In the genomic region with DNA sequence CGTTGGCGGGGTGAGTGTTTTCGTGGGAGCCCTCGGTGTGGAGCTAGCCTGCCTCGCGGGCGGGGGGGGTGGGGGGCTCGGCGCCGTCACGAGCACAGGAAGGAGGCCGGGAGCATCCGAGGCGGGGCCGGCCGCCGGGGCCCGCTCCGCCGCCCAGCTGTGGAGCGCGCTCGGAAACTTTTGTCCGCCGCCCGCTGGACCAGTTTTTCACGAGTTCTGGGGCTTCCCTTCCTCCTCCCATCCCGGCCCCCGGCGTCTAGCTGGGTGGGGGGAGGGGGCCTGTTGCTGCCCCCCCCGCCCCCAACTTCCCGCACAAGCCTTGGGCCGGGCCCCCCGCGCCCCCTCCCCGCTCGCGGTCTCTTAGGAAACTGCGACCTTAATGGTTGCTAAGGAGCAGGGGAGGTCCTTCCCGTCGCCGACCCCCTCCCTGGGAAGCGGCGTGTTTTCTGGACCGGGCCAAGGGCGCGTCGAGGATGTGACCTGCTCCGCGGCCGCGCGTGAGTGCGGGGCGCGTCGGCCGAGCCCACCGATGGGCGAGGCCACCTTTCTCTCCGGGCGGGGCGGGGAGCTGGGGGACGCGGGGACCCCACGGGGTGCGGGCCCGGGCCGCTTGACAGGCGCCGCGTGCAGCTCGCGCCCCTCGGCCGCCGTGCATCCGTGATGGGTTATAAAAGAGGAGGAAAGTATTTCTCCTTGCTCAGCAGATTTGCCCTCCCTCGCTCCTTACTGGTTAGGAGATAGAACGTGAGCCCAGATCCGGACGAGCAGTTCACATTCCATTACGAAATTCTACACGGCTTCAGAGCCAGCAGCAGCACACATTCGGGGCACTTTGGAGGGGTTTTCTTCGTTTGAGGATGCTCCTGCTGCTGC, we compare ENCODE assay signal across 1 cellular context.
TF ChIP-seq lines count a peak whose summit lies in the region.

No MANE protein-coding gene starts in this region.

TF ChIP-seq in HepG2, 621 proteins besides CTCF, POLR2A, EP300 and RAD21 (continued from another document and continues in another):
- TF ChIP-seq, protein P1, sequence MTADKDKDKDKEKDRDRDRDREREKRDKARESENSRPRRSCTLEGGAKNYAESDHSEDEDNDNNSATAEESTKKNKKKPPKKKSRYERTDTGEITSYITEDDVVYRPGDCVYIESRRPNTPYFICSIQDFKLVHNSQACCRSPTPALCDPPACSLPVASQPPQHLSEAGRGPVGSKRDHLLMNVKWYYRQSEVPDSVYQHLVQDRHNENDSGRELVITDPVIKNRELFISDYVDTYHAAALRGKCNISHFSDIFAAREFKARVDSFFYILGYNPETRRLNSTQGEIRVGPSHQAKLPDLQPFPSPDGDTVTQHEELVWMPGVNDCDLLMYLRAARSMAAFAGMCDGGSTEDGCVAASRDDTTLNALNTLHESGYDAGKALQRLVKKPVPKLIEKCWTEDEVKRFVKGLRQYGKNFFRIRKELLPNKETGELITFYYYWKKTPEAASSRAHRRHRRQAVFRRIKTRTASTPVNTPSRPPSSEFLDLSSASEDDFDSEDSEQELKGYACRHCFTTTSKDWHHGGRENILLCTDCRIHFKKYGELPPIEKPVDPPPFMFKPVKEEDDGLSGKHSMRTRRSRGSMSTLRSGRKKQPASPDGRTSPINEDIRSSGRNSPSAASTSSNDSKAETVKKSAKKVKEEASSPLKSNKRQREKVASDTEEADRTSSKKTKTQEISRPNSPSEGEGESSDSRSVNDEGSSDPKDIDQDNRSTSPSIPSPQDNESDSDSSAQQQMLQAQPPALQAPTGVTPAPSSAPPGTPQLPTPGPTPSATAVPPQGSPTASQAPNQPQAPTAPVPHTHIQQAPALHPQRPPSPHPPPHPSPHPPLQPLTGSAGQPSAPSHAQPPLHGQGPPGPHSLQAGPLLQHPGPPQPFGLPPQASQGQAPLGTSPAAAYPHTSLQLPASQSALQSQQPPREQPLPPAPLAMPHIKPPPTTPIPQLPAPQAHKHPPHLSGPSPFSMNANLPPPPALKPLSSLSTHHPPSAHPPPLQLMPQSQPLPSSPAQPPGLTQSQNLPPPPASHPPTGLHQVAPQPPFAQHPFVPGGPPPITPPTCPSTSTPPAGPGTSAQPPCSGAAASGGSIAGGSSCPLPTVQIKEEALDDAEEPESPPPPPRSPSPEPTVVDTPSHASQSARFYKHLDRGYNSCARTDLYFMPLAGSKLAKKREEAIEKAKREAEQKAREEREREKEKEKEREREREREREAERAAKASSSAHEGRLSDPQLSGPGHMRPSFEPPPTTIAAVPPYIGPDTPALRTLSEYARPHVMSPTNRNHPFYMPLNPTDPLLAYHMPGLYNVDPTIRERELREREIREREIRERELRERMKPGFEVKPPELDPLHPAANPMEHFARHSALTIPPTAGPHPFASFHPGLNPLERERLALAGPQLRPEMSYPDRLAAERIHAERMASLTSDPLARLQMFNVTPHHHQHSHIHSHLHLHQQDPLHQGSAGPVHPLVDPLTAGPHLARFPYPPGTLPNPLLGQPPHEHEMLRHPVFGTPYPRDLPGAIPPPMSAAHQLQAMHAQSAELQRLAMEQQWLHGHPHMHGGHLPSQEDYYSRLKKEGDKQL (CRISPR knock-in tag; IDR thresholded peaks at IDR 0.05; ENCODE audit: low read depth): no peak
- 0 out of 2 replicates have a peak, but pooled peaks have one; percentile 24 for TF ChIP-seq CBX5 (CRISPR knock-in tag; IDR thresholded peaks at IDR 0.05; ENCODE audit: borderline replicate concordance)
- peak; percentile 38; the same call in 1 of the 2 replicates for TF ChIP-seq ERF (CRISPR knock-in tag; IDR thresholded peaks at IDR 0.05)
- TF ChIP-seq AHR (CRISPR knock-in tag; IDR thresholded peaks at IDR 0.05): no peak
- TF ChIP-seq, protein P2, sequence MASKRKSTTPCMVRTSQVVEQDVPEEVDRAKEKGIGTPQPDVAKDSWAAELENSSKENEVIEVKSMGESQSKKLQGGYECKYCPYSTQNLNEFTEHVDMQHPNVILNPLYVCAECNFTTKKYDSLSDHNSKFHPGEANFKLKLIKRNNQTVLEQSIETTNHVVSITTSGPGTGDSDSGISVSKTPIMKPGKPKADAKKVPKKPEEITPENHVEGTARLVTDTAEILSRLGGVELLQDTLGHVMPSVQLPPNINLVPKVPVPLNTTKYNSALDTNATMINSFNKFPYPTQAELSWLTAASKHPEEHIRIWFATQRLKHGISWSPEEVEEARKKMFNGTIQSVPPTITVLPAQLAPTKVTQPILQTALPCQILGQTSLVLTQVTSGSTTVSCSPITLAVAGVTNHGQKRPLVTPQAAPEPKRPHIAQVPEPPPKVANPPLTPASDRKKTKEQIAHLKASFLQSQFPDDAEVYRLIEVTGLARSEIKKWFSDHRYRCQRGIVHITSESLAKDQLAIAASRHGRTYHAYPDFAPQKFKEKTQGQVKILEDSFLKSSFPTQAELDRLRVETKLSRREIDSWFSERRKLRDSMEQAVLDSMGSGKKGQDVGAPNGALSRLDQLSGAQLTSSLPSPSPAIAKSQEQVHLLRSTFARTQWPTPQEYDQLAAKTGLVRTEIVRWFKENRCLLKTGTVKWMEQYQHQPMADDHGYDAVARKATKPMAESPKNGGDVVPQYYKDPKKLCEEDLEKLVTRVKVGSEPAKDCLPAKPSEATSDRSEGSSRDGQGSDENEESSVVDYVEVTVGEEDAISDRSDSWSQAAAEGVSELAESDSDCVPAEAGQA (IDR thresholded peaks at IDR 0.05; ENCODE audit: low read depth): no peak
- TF ChIP-seq, protein P2 (CRISPR knock-in tag; IDR thresholded peaks at IDR 0.05; ENCODE audit: borderline replicate concordance): no peak
- TF ChIP-seq TCF12 (IDR thresholded peaks at IDR 0.05): no peak
- no peak for TF ChIP-seq TCF12 (CRISPR knock-in tag; IDR thresholded peaks at IDR 0.05)
- TF ChIP-seq ZNF556 (CRISPR knock-in tag; IDR thresholded peaks at IDR 0.05; ENCODE audit: borderline replicate concordance): 0 out of 2 replicates have a peak, but pooled peaks have one; percentile 27
- no peak for TF ChIP-seq ZNF772 (CRISPR knock-in tag; IDR thresholded peaks at IDR 0.05)
- TF ChIP-seq ZKSCAN8 (CRISPR knock-in tag; IDR thresholded peaks at IDR 0.05; ENCODE audit: borderline replicate concordance): no peak
- no peak for TF ChIP-seq ZMAT3 (CRISPR knock-in tag; conservative IDR thresholded peaks at IDR 0.05)
- TF ChIP-seq RBFOX2 (IDR thresholded peaks at IDR 0.05; ENCODE audit: low read depth, low read length): no peak; the same call in 1 of the 2 replicates
- TF ChIP-seq MED1 (CRISPR knock-in tag; IDR thresholded peaks at IDR 0.05): peak; percentile 63
- TF ChIP-seq, protein P3, sequence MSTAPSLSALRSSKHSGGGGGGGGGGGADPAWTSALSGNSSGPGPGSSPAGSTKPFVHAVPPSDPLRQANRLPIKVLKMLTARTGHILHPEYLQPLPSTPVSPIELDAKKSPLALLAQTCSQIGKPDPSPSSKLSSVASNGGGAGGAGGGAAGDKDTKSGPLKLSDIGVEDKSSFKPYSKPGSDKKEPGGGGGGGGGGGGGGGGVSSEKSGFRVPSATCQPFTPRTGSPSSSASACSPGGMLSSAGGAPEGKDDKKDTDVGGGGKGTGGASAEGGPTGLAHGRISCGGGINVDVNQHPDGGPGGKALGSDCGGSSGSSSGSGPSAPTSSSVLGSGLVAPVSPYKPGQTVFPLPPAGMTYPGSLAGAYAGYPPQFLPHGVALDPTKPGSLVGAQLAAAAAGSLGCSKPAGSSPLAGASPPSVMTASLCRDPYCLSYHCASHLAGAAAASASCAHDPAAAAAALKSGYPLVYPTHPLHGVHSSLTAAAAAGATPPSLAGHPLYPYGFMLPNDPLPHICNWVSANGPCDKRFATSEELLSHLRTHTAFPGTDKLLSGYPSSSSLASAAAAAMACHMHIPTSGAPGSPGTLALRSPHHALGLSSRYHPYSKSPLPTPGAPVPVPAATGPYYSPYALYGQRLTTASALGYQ (CRISPR knock-in tag; IDR thresholded peaks at IDR 0.05): peak; percentile 49; the same call in 1 of the 2 replicates
- no peak for TF ChIP-seq RARA (CRISPR knock-in tag; IDR thresholded peaks at IDR 0.05)
- no peak for TF ChIP-seq ZFP36L2 (CRISPR knock-in tag; IDR thresholded peaks at IDR 0.05)
- TF ChIP-seq PAX8 (CRISPR knock-in tag; IDR thresholded peaks at IDR 0.05; ENCODE audit: borderline replicate concordance): no peak
- TF ChIP-seq TBX2 (CRISPR knock-in tag; IDR thresholded peaks at IDR 0.05; ENCODE audit: borderline replicate concordance): peak; percentile 39; the same call in 1 of the 2 replicates
- TF ChIP-seq KLF6 (CRISPR knock-in tag; IDR thresholded peaks at IDR 0.05): 0 out of 2 replicates have a peak, but pooled peaks have one; percentile 39
- TF ChIP-seq GLI4 (CRISPR knock-in tag; IDR thresholded peaks at IDR 0.05; ENCODE audit: borderline replicate concordance): no peak
- TF ChIP-seq, protein P4, sequence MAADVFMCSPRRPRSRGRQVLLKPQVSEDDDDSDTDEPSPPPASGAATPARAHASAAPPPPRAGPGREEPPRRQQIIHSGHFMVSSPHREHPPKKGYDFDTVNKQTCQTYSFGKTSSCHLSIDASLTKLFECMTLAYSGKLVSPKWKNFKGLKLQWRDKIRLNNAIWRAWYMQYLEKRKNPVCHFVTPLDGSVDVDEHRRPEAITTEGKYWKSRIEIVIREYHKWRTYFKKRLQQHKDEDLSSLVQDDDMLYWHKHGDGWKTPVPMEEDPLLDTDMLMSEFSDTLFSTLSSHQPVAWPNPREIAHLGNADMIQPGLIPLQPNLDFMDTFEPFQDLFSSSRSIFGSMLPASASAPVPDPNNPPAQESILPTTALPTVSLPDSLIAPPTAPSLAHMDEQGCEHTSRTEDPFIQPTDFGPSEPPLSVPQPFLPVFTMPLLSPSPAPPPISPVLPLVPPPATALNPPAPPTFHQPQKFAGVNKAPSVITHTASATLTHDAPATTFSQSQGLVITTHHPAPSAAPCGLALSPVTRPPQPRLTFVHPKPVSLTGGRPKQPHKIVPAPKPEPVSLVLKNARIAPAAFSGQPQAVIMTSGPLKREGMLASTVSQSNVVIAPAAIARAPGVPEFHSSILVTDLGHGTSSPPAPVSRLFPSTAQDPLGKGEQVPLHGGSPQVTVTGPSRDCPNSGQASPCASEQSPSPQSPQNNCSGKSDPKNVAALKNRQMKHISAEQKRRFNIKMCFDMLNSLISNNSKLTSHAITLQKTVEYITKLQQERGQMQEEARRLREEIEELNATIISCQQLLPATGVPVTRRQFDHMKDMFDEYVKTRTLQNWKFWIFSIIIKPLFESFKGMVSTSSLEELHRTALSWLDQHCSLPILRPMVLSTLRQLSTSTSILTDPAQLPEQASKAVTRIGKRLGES (CRISPR knock-in tag; IDR thresholded peaks at IDR 0.05; ENCODE audit: borderline replicate concordance): 0 out of 2 replicates have a peak, but pooled peaks have one; percentile 35
- no peak for TF ChIP-seq FOXA3 (CRISPR knock-in tag; IDR thresholded peaks at IDR 0.05)
- no peak for TF ChIP-seq ZNF75D (CRISPR knock-in tag; IDR thresholded peaks at IDR 0.05; ENCODE audit: borderline replicate concordance)
- no peak for TF ChIP-seq HHEX (CRISPR knock-in tag; IDR thresholded peaks at IDR 0.05)
- TF ChIP-seq IRX3 (CRISPR knock-in tag; IDR thresholded peaks at IDR 0.05; ENCODE audit: borderline replicate concordance, low read depth): no peak
- TF ChIP-seq, protein P5, sequence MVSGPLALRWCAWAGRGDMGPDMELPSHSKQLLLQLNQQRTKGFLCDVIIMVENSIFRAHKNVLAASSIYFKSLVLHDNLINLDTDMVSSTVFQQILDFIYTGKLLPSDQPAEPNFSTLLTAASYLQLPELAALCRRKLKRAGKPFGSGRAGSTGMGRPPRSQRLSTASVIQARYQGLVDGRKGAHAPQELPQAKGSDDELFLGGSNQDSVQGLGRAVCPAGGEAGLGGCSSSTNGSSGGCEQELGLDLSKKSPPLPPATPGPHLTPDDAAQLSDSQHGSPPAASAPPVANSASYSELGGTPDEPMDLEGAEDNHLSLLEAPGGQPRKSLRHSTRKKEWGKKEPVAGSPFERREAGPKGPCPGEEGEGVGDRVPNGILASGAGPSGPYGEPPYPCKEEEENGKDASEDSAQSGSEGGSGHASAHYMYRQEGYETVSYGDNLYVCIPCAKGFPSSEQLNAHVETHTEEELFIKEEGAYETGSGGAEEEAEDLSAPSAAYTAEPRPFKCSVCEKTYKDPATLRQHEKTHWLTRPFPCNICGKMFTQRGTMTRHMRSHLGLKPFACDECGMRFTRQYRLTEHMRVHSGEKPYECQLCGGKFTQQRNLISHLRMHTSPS (CRISPR knock-in tag; IDR thresholded peaks at IDR 0.05; ENCODE audit: low read depth): no peak
- TF ChIP-seq ZNF337 (CRISPR knock-in tag; IDR thresholded peaks at IDR 0.05; ENCODE audit: borderline replicate concordance, low read depth): no peak
- no peak for TF ChIP-seq NFE2L1 (CRISPR knock-in tag; IDR thresholded peaks at IDR 0.05; ENCODE audit: borderline replicate concordance)
- TF ChIP-seq SIX4 (CRISPR knock-in tag; IDR thresholded peaks at IDR 0.05): no peak
- no peak for TF ChIP-seq ZNF567 (CRISPR knock-in tag; IDR thresholded peaks at IDR 0.05; ENCODE audit: borderline replicate concordance)
- TF ChIP-seq ZNF333 (CRISPR knock-in tag; IDR thresholded peaks at IDR 0.05; ENCODE audit: borderline replicate concordance): no peak
- TF ChIP-seq, protein P6, sequence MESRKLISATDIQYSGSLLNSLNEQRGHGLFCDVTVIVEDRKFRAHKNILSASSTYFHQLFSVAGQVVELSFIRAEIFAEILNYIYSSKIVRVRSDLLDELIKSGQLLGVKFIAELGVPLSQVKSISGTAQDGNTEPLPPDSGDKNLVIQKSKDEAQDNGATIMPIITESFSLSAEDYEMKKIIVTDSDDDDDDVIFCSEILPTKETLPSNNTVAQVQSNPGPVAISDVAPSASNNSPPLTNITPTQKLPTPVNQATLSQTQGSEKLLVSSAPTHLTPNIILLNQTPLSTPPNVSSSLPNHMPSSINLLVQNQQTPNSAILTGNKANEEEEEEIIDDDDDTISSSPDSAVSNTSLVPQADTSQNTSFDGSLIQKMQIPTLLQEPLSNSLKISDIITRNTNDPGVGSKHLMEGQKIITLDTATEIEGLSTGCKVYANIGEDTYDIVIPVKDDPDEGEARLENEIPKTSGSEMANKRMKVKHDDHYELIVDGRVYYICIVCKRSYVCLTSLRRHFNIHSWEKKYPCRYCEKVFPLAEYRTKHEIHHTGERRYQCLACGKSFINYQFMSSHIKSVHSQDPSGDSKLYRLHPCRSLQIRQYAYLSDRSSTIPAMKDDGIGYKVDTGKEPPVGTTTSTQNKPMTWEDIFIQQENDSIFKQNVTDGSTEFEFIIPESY (CRISPR knock-in tag; IDR thresholded peaks at IDR 0.05): no peak
- peak; percentile 18; the same call in 1 of the 2 replicates for TF ChIP-seq ZFY (CRISPR knock-in tag; IDR thresholded peaks at IDR 0.05)
- TF ChIP-seq ZNF354B (CRISPR knock-in tag; IDR thresholded peaks at IDR 0.05): no peak
- TF ChIP-seq CHCHD3 (CRISPR knock-in tag; IDR thresholded peaks at IDR 0.05): no peak
